Comparison of ENCODE assay signal across 18 cellular contexts in genomic region chr4:6172927-6173200, GRCh38. TPM values are rescaled to one million over a fixed set of nuclear protein-coding genes. Genes with fewer than 3 reads are reported as not detected.
"Had no signal": no experiment of that assay in that cellular context is flagged by ENCODE, and none has a peak within 500 bp of the region (broad histone marks: within the 10 kb centered on the region; RNA-seq: fewer than 3 reads in every experiment).

No MANE protein-coding gene starts in this region.

- H3K4me3 Mint-ChIP-seq: activated naive CD8-positive, alpha-beta T cell treated with anti-CD3 and anti-CD28 coated beads for 36 hours; activated T-cell treated with anti-CD3 and anti-CD28 coated beads, Interleukin-2, amount 50 U/mL, for 24 hours; nephron; stimulated activated naive B cell treated with anti-CD40 and anti-IgM and Interleukin-4, amounts not matched to agents 10 μg/mL and 1 μg/mL and 100 μg/mL, for 72 hours had no signal

- H3K27ac ChIP-seq: body of pancreas, tibial artery had no signal

- ATAC-seq: body of pancreas; stimulated activated naive B cell treated with anti-CD40 and anti-IgM and Interleukin-4, amounts not matched to agents 10 μg/mL and 1 μg/mL and 100 μg/mL, for 72 hours had no signal

- H3K9me3 ChIP-seq: body of pancreas, tibial artery had no signal

- H3K4me1 ChIP-seq: body of pancreas, tibial artery had no signal

- DNase-seq: activated CD4-positive, alpha-beta T cell treated with anti-CD3 and anti-CD28 coated beads for 1 hour; activated gamma-delta T cell; activated naive CD8-positive, alpha-beta T cell treated with anti-CD3 and anti-CD28 coated beads for 36 hours; amygdala; body of pancreas; cortex of kidney; effector CD4-positive, alpha-beta T cell; foreskin melanocyte; mesenchymal stem cell; occipital lobe; stimulated activated CD4-positive, alpha-beta T cell treated with anti-CD3 and anti-CD28 coated beads, Interleukin-2, amount 100 ng/mL, for 48 hours; stimulated activated naive B cell treated with anti-CD40 and anti-IgM and Interleukin-4, amounts not matched to agents 10 μg/mL and 1 μg/mL and 100 μg/mL, for 72 hours; tibial artery had no signal

- H3K36me3 ChIP-seq: tibial artery had no signal

- H3K27me3 Mint-ChIP-seq: activated T-cell treated with anti-CD3 and anti-CD28 coated beads, Interleukin-2, amount 50 U/mL, for 24 hours had no signal

- H3K36me3 Mint-ChIP-seq: stimulated activated naive B cell treated with anti-CD40 and anti-IgM and Interleukin-4, amounts not matched to agents 10 μg/mL and 1 μg/mL and 100 μg/mL, for 72 hours had no signal

- H3K27ac Mint-ChIP-seq: activated naive CD8-positive, alpha-beta T cell treated with anti-CD3 and anti-CD28 coated beads for 36 hours; activated T-cell treated with anti-CD3 and anti-CD28 coated beads, Interleukin-2, amount 50 U/mL, for 24 hours; nephron; stimulated activated naive B cell treated with anti-CD40 and anti-IgM and Interleukin-4, amounts not matched to agents 10 μg/mL and 1 μg/mL and 100 μg/mL, for 72 hours had no signal

- H3K4me3 ChIP-seq: body of pancreas, tibial artery had no signal

- H3K27me3 ChIP-seq: body of pancreas had no signal

- H3K4me1 Mint-ChIP-seq: activated naive CD8-positive, alpha-beta T cell treated with anti-CD3 and anti-CD28 coated beads for 36 hours; nephron had no signal

RNA-seq across cellular contexts. Expression of gene JAKMIP1, which starts 27.5 kb away (rescaled TPM):
- total RNA-seq: fibroblast of lung, kidney epithelial cell, skeletal muscle tissue had no signal
- polyA plus RNA-seq: fibroblast of lung had no signal
